26 cellular contexts compared by ENCODE assay signal in genomic region chr4:152575533-152575932, GRCh38.
"Had no signal": no experiment of that assay in that cellular context is flagged by ENCODE, and none has a peak within 500 bp of the region (broad histone marks: within the 10 kb centered on the region; RNA-seq: fewer than 3 reads in every experiment).

No MANE protein-coding gene starts in this region.

- ATAC-seq: foreskin keratinocyte; gastroesophageal sphincter; heart left ventricle; left cardiac atrium; left ventricle myocardium superior; lower lobe of right lung; naive thymus-derived CD8-positive, alpha-beta T cell; sciatic nerve had no signal

- H3K4me3 ChIP-seq: colonic mucosa, esophagus muscularis mucosa, gastroesophageal sphincter, heart left ventricle, hepatocyte, lower lobe of right lung, ovary, smooth muscle cell, testis, tibial artery had no signal

- H3K27me3 ChIP-seq: colonic mucosa, esophagus muscularis mucosa, gastroesophageal sphincter, hepatocyte, ovary, testis, tibial artery had no signal

- H3K9me3 ChIP-seq: colonic mucosa, esophagus muscularis mucosa, gastroesophageal sphincter, heart left ventricle, lower lobe of right lung, ovary, testis, tibial artery had no signal

- H3K27ac ChIP-seq: colonic mucosa, esophagus muscularis mucosa, foreskin keratinocyte, gastroesophageal sphincter, heart left ventricle, hepatocyte, lower lobe of right lung, ovary, testis, tibial artery had no signal

- H3K4me1 ChIP-seq: colonic mucosa, esophagus muscularis mucosa, gastroesophageal sphincter, heart left ventricle, lower lobe of right lung, testis, tibial artery had no signal

- H3K36me3 ChIP-seq: colonic mucosa, esophagus muscularis mucosa, gastroesophageal sphincter, heart left ventricle, lower lobe of right lung, ovary, tibial artery had no signal

- FAIRE-seq: endothelial cell of umbilical vein had no signal

- DNase-seq: colonic mucosa; effector CD8-positive, alpha-beta T cell; foreskin keratinocyte; heart left ventricle; left cardiac atrium; left ventricle myocardium superior; lower lobe of right lung; naive thymus-derived CD8-positive, alpha-beta T cell; occipital lobe; ovary; posterior cingulate gyrus; retina; stimulated activated CD4-positive, alpha-beta T cell treated with anti-CD3 and anti-CD28 coated beads, Interleukin-12 subunit alpha, Interleukin-12 subunit beta, amount 100 ng/mL, for 4 hours; stimulated activated CD4-positive, alpha-beta T cell treated with anti-CD3 and anti-CD28 coated beads, Interleukin-1b, Interleukin-23, amount 100 ng/mL, for 48 hours; stimulated activated CD4-positive, alpha-beta T cell treated with anti-CD3 and anti-CD28 coated beads, Interleukin-4, amount 100 ng/mL, for 1 hour; stimulated activated CD8-positive, alpha-beta memory T cell treated with anti-CD3 and anti-CD28 coated beads, Interleukin-4, amount 100 ng/mL, for 48 hours; stimulated activated naive CD4-positive, alpha-beta T cell; substantia nigra; testis; tibial artery had no signal
